Comparison of ENCODE assay signal across 1 cellular context in the genomic region with DNA sequence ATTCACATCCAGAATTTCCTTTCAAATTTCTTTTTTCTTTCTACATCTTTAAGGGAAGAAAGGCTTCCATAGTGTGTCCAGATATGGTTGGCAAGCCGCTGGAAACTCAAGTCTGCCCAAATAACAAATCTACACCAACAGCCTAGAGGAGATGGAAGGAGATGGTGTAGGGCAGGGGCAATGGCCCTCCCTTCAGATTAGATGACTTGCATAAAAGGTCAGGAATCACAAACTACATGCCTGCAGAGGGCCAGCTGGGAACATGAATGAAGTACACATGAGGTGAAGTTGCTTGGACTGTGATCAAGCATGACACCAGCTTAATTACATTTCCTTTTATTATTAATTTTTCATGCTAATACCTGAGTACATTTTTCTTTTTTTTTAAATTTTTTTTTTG.
TF ChIP-seq lines count a peak whose summit lies in the region.

No MANE protein-coding gene starts in this region.

TF ChIP-seq in HepG2, 621 proteins besides CTCF, POLR2A, EP300 and RAD21:
- TF ChIP-seq, protein P1, sequence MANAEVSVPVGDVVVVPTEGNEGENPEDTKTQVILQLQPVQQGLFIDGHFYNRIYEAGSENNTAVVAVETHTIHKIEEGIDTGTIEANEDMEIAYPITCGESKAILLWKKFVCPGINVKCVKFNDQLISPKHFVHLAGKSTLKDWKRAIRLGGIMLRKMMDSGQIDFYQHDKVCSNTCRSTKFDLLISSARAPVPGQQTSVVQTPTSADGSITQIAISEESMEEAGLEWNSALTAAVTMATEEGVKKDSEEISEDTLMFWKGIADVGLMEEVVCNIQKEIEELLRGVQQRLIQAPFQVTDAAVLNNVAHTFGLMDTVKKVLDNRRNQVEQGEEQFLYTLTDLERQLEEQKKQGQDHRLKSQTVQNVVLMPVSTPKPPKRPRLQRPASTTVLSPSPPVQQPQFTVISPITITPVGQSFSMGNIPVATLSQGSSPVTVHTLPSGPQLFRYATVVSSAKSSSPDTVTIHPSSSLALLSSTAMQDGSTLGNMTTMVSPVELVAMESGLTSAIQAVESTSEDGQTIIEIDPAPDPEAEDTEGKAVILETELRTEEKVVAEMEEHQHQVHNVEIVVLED (CRISPR knock-in tag; IDR thresholded peaks at IDR 0.05; ENCODE audit: borderline replicate concordance), result no peak
- TF ChIP-seq NFE2L2 (IDR thresholded peaks at IDR 0.05; ENCODE audit: low read length) (peak; percentile 51), SP2 (CRISPR knock-in tag; IDR thresholded peaks at IDR 0.05) (no peak)
